ENCODE assay signal across 1 cellular context in the genomic region with DNA sequence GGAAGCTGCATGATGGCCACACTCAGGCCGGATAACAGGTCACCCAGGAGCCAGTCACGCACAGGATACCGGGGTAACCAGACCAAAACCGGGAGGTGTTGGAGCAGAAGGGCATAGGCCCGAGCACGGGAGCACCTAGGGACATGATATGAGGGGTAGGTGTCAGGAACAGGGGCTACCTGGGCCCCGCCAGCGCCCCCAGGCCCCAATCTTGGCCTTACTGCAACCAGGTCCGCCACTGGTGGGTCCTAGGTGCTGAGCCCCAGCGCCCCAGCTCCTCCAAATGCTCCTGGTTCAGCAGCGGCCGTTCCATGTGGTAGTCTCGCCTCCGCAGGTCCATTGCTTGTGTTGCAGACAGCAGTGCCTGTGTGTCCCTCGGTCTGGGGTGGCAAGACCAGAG.
TF ChIP-seq lines count a peak whose summit lies in the region.

No MANE protein-coding gene starts in this region.

TF ChIP-seq in HepG2, 621 proteins besides CTCF, POLR2A, EP300 and RAD21:
- no peak for TF ChIP-seq GABPB1 (CRISPR knock-in tag; IDR thresholded peaks at IDR 0.05)
- TF ChIP-seq ZNF839 (CRISPR knock-in tag; IDR thresholded peaks at IDR 0.05; ENCODE audit: borderline replicate concordance): no peak
- TF ChIP-seq, protein P1, sequence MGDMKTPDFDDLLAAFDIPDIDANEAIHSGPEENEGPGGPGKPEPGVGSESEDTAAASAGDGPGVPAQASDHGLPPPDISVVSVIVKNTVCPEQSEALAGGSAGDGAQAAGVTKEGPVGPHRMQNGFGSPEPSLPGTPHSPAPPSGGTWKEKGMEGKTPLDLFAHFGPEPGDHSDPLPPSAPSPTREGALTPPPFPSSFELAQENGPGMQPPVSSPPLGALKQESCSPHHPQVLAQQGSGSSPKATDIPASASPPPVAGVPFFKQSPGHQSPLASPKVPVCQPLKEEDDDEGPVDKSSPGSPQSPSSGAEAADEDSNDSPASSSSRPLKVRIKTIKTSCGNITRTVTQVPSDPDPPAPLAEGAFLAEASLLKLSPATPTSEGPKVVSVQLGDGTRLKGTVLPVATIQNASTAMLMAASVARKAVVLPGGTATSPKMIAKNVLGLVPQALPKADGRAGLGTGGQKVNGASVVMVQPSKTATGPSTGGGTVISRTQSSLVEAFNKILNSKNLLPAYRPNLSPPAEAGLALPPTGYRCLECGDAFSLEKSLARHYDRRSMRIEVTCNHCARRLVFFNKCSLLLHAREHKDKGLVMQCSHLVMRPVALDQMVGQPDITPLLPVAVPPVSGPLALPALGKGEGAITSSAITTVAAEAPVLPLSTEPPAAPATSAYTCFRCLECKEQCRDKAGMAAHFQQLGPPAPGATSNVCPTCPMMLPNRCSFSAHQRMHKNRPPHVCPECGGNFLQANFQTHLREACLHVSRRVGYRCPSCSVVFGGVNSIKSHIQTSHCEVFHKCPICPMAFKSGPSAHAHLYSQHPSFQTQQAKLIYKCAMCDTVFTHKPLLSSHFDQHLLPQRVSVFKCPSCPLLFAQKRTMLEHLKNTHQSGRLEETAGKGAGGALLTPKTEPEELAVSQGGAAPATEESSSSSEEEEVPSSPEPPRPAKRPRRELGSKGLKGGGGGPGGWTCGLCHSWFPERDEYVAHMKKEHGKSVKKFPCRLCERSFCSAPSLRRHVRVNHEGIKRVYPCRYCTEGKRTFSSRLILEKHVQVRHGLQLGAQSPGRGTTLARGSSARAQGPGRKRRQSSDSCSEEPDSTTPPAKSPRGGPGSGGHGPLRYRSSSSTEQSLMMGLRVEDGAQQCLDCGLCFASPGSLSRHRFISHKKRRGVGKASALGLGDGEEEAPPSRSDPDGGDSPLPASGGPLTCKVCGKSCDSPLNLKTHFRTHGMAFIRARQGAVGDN (CRISPR knock-in tag; IDR thresholded peaks at IDR 0.05): peak; percentile 52
